1 cellular context compared by ENCODE assay signal in genomic region chr19:47018923-47019322, GRCh38.
TF ChIP-seq lines count a peak whose summit lies in the region.

No MANE protein-coding gene starts in this region.

TF ChIP-seq in IMR-90, 13 proteins besides CTCF, POLR2A, EP300 and RAD21:
- TF ChIP-seq RCOR1 (IDR thresholded peaks at IDR 0.05; ENCODE audit: insufficient replicate concordance, low read length) (no peak), ELK1 (IDR thresholded peaks at IDR 0.05; ENCODE audit: borderline replicate concordance, low read depth, low read length) (no peak), SMC3 (IDR thresholded peaks at IDR 0.05; ENCODE audit: low read depth, low read length) (no peak)
TF ChIP-seq in IMR-90: peak in this region for 0.
